1 cellular context compared by ENCODE assay signal in the genomic region with DNA sequence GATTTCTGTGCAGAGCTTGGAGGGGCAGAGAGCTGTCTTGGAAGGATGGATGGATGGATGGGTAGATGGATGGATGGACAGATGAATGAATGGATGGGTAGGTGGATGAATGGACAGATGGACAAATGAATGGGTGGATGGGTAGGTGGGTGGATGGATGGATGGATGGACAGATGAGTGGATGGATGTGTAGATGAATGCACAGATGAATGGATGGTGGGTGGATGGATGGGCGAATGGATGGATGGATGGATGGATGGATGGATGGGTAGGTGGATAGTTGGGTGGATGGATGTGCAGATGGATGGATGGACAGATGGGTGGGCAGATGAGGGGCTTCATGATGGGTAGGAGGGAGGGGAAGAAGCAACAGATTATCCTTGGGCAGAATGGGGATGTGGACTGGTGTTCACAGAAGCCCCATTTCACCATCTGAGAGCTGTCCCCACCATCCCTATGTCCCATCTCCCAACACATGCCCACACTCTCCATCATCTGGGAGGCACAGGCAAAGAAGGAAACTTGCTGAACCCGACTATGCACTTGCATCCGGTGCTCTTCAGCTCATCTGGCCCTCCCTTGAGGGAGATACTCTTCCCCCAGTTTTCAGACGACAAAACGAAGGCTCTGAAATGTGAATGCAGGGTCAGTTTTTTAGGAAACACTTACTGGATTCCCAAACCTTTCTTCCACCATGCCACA.
TF ChIP-seq lines count a peak whose summit lies in the region.

No MANE protein-coding gene starts in this region.

TF ChIP-seq in GM12878, 131 proteins besides CTCF, POLR2A, EP300 and RAD21:
- TF ChIP-seq IKZF1 (conservative IDR thresholded peaks at IDR 0.05) (no peak), MTA3 (IDR thresholded peaks at IDR 0.05; ENCODE audit: borderline replicate concordance, low read length) (peak; percentile 46; the same call in 1 of the 2 replicates)
TF ChIP-seq in GM12878: peak in this region for 1.
